Comparison of ENCODE assay signal across 1 cellular context in the genomic region with DNA sequence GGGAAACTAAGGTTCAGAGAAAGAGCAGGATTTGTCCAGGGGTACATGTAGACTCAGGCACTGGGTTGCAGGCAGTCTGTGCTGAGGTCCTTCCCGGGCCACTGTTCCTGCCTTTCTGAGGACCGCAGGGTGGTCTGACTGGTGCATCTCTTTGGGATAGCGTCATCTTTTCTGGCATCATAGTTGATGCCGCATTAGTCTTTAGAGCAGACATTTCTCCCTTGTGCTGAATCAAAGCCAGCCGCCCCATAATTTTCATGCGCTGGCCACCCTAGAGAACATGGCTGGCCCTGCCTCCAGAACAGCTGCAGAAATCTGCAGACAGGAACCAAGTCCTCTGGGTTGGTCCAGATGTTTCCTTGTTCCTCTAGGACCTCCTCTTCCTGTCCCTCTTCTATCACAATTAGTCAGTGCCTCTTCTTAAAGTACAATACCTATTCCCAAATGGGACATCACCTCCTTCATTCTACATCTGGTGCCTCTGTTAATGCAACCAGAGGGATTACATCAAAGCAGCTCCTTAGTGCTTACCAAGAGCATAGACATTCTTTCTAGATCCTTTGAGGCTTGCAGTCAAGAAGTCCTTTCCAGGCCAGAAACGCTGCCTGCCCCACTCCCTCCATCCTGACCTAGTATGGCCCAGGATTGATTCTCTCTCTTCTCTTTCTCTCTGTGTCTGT.
TF ChIP-seq lines count a peak whose summit lies in the region.

No MANE protein-coding gene starts in this region.

TF ChIP-seq in HepG2, 621 proteins besides CTCF, POLR2A, EP300 and RAD21:
- no peak for TF ChIP-seq PAF1 (CRISPR knock-in tag; IDR thresholded peaks at IDR 0.05)
- TF ChIP-seq KLF15 (CRISPR knock-in tag; IDR thresholded peaks at IDR 0.05; ENCODE audit: borderline replicate concordance) = no peak
- TF ChIP-seq POLR2G (IDR thresholded peaks at IDR 0.05; ENCODE audit: low read depth, low read length) = peak; percentile 20; the same call in 1 of the 2 replicates
- TF ChIP-seq RBM22 (optimal IDR thresholded peaks at IDR 0.05; ENCODE audit: low read length) = peak; percentile 83
- no peak for TF ChIP-seq ZXDC (CRISPR knock-in tag; IDR thresholded peaks at IDR 0.05)
- TF ChIP-seq ZMYM3 (CRISPR knock-in tag; IDR thresholded peaks at IDR 0.05) = peak; percentile 21; the same call in 1 of the 2 replicates
- TF ChIP-seq MAZ (IDR thresholded peaks at IDR 0.05; ENCODE audit: borderline replicate concordance, low read depth, low read length) = no peak
- TF ChIP-seq MAZ (CRISPR knock-in tag; IDR thresholded peaks at IDR 0.05; ENCODE audit: low read depth) = no peak
TF ChIP-seq in HepG2: peak in this region for 3.
